ENCODE assay signal across 17 cellular contexts in genomic region chr13:20991741-20992520, GRCh38.
DNase-seq lines count a peak whose midpoint lies in the region; TF ChIP-seq lines count a peak whose summit lies in the region.
"Had no signal": no experiment of that assay in that cellular context is flagged by ENCODE, and none has a peak within 500 bp of the region (broad histone marks: within the 10 kb centered on the region; RNA-seq: fewer than 3 reads in every experiment).

No MANE protein-coding gene starts in this region.

- H3K56ac ChIP-seq in H9 (ENCODE audit: insufficient read length, low read depth, low read length) = no peak overlapping the region

- H3K18ac ChIP-seq in H9 (ENCODE audit: insufficient read length, low read depth, low read length) = no peak overlapping the region

- no peak overlapping the region for H2BK5ac ChIP-seq in H9 (ENCODE audit: insufficient read length, low read length)

- no peak overlapping the region; the same call in 1 of the 2 replicates for H3K14ac ChIP-seq in H9 (ENCODE audit: insufficient read depth, low read length)

- no peak overlapping the region for H3K4ac ChIP-seq in H9 (ENCODE audit: low read depth, low read length)

- H3K4me2 ChIP-seq in BLaER1 treated with 17β-estradiol and CSF1 and Interleukin-3, amounts not matched to agents 10 nM and 100 nM = peak overlapping the region in 6 of 11 experiments; percentile 63 to 83 (median 80); a peak in 11 of 22 replicates
- no peak overlapping the region for H3K4me2 ChIP-seq in H9 (ENCODE audit: insufficient read depth, insufficient read length, low read length)
- no peak overlapping the region for H3K4me2 ChIP-seq in neural progenitor cell
- H3K4me2 ChIP-seq: KMS-11 had no signal

- H4K91ac ChIP-seq in H9 (ENCODE audit: insufficient read length, low read depth, low read length) = no peak overlapping the region

- no CpG with 5 or more reads among the region's 17 CpGs for WGBS in H9 (ENCODE audit: extremely low coverage, insufficient read length, low lambda C conversion rate)

- H3K27ac Mint-ChIP-seq in H9 = peak overlapping the region; percentile 68 to 91 (median 82); a peak in 6 of 7 replicates
- peak overlapping the region; percentile 36 for H3K27ac Mint-ChIP-seq in neural progenitor cell
- H3K27ac Mint-ChIP-seq: CD4-positive, alpha-beta T cell had no signal

- no peak overlapping the region for H3K4me3 ChIP-seq in BLaER1 treated with 17β-estradiol and CSF1 and Interleukin-3, amounts not matched to agents 10 nM and 100 nM
- H3K4me3 ChIP-seq in coronary artery (no peak overlapping the region), neural progenitor cell (no peak overlapping the region), Peyer's patch (no peak overlapping the region)
- H3K4me3 ChIP-seq: MG63, SJCRH30 had no signal

- no peak overlapping the region for H2AK5ac ChIP-seq in H9 (ENCODE audit: insufficient read length, low read length)

- peaks cover 3% of the 10 kb centered on the region for H3K79me1 ChIP-seq in H9 (ENCODE audit: insufficient read depth, low read depth, low read length, poor library complexity, severe bottlenecking)

- H3K27ac ChIP-seq in BLaER1 treated with 17β-estradiol and CSF1 and Interleukin-3, amounts not matched to agents 10 nM and 100 nM = peak overlapping the region in 3 of 11 experiments; percentile 37 to 78 (median 64); a peak in 5 of 22 replicates
- H3K27ac ChIP-seq in H9 (ENCODE audit: insufficient read length, low read depth, low read length) (no peak overlapping the region), coronary artery (no peak overlapping the region), neural progenitor cell (no peak overlapping the region), Peyer's patch (no peak overlapping the region)
- H3K27ac ChIP-seq: KMS-11, SJCRH30 had no signal

- H3K27me3 Mint-ChIP-seq in H9 (ENCODE audit: low read depth) = no peaks in the 10 kb centered on the region
- peaks cover 12% of the 10 kb centered on the region for H3K27me3 Mint-ChIP-seq in neural progenitor cell (ENCODE audit: insufficient read depth, low read depth)
- H3K27me3 Mint-ChIP-seq: CD4-positive, alpha-beta T cell had no signal

- H3K9ac ChIP-seq in BLaER1 treated with 17β-estradiol and CSF1 and Interleukin-3, amounts not matched to agents 10 nM and 100 nM = peak overlapping the region in 1 of 11 experiments; percentile 28; a peak in 2 of 22 replicates
- no peak overlapping the region for H3K9ac ChIP-seq in H9 (ENCODE audit: extremely low read depth, insufficient read length, low read length)
- no peak overlapping the region for H3K9ac ChIP-seq in neural progenitor cell
- H3K9ac ChIP-seq: KMS-11 had no signal

- H3K36me3 ChIP-seq in BLaER1 treated with 17β-estradiol and CSF1 and Interleukin-3, amounts not matched to agents 10 nM and 100 nM = peaks cover 45 to 99% (median 59%) of the 10 kb centered on the region in 11 experiments
- H3K36me3 ChIP-seq in neural progenitor cell (no peaks in the 10 kb centered on the region), Peyer's patch (peaks cover 0 to 28% (median 0%) of the 10 kb centered on the region in 3 donors)

- peaks cover 21 to 54% (median 52%) of the 10 kb centered on the region in 3 experiments for H3K36me3 Mint-ChIP-seq in H9 (ENCODE audit: insufficient read depth in 1 of 3, low read depth in 3 of 3)
- peaks cover 30% of the 10 kb centered on the region for H3K36me3 Mint-ChIP-seq in neural progenitor cell

- no peak overlapping the region for H2BK15ac ChIP-seq in H9 (ENCODE audit: low read depth, low read length)

- H2BK120ac ChIP-seq in H9 (ENCODE audit: low read depth, low read length, poor library complexity, severe bottlenecking) = no peak overlapping the region

- H3K4me3 Mint-ChIP-seq in H9 (no peak overlapping the region), neural progenitor cell (no peak overlapping the region)
- H3K4me3 Mint-ChIP-seq: CD4-positive, alpha-beta T cell had no signal

- H4K20me1 ChIP-seq in BLaER1 treated with 17β-estradiol and CSF1 and Interleukin-3, amounts not matched to agents 10 nM and 100 nM = peaks cover 0 to 97% (median 23%) of the 10 kb centered on the region in 11 experiments; a peak in 16 of 22 replicates
- H4K20me1 ChIP-seq in H9 (ENCODE audit: control insufficient read depth, insufficient read depth, insufficient read length) (no peaks in the 10 kb centered on the region), neural progenitor cell (ENCODE audit: low read depth) (peaks cover 38% of the 10 kb centered on the region)

- H3K79me2 ChIP-seq in H9 (ENCODE audit: insufficient read depth, low read length) (peaks cover 6% of the 10 kb centered on the region; the same call in 1 of the 2 replicates), neural progenitor cell (ENCODE audit: low read depth) (peaks cover 33% of the 10 kb centered on the region)

- no peak overlapping the region for H4K8ac ChIP-seq in H9 (replicated peaks; ENCODE audit: insufficient read length, low read depth, low read length)

- no peak overlapping the region for H2BK20ac ChIP-seq in H9 (ENCODE audit: low read depth, low read length, poor library complexity, severe bottlenecking)

- peaks cover 0 to 32% (median 14%) of the 10 kb centered on the region in 11 experiments; a peak in 18 of 22 replicates for H3K9me3 ChIP-seq in BLaER1 treated with 17β-estradiol and CSF1 and Interleukin-3, amounts not matched to agents 10 nM and 100 nM (replicated peaks in 1 of 11)
- H3K9me3 ChIP-seq in H9 (ENCODE audit: control insufficient read depth, low read depth, low read length) (no peaks in the 10 kb centered on the region), neural progenitor cell (ENCODE audit: low read depth) (no peaks in the 10 kb centered on the region), Peyer's patch (peaks cover 0 to 3% (median 0%) of the 10 kb centered on the region in 4 donors)
- H3K9me3 ChIP-seq: MG63, SJCRH30 had no signal

- no peak overlapping the region for H3K23ac ChIP-seq in H9 (ENCODE audit: insufficient read length, low read depth, low read length)

- H3K23me2 ChIP-seq in H9 (ENCODE audit: insufficient read length, low read depth, low read length, poor library complexity, severe bottlenecking) = no peaks in the 10 kb centered on the region

- no peaks in the 10 kb centered on the region for H3F3A ChIP-seq in neural progenitor cell (ENCODE audit: low read depth)

- H3K27me3 ChIP-seq in BLaER1 treated with 17β-estradiol and CSF1 and Interleukin-3, amounts not matched to agents 10 nM and 100 nM = no peaks in the 10 kb centered on the region
- H3K27me3 ChIP-seq in H9 (ENCODE audit: insufficient read depth, low read length) (no peaks in the 10 kb centered on the region), neural progenitor cell (no peaks in the 10 kb centered on the region), Peyer's patch (no peaks in the 10 kb centered on the region)
- H3K27me3 ChIP-seq: MG63, SJCRH30 had no signal

- H2BK12ac ChIP-seq in H9 (ENCODE audit: insufficient read length, low read depth, low read length) = no peak overlapping the region

- TF ChIP-seq CTCF in H9 (conservative IDR thresholded peaks at IDR 0.05) = no peak
- no peak for TF ChIP-seq CTCF in coronary artery (IDR thresholded peaks at IDR 0.05)
- TF ChIP-seq CTCF in neural progenitor cell (IDR thresholded peaks at IDR 0.05) = no peak
- no peak for TF ChIP-seq CTCF in Peyer's patch (IDR thresholded peaks at IDR 0.05)

- no peak overlapping the region for H2AFZ ChIP-seq in H9 (ENCODE audit: low read length)
- H2AFZ ChIP-seq in neural progenitor cell (replicated peaks) = no peak overlapping the region

- H4K5ac ChIP-seq in H9 (ENCODE audit: insufficient read length, low read depth, low read length) = no peak overlapping the region

- H3T11ph ChIP-seq in H9 (ENCODE audit: low read length) = no peak overlapping the region

- no peaks in the 10 kb centered on the region for H3K9me3 Mint-ChIP-seq in H9
- H3K9me3 Mint-ChIP-seq in neural progenitor cell = no peaks in the 10 kb centered on the region
- H3K9me3 Mint-ChIP-seq: CD4-positive, alpha-beta T cell had no signal

- H3K4me1 Mint-ChIP-seq in H9 (peaks cover 1 to 5% of the 10 kb centered on the region in 2 experiments; a peak in 3 of 4 replicates), neural progenitor cell (no peaks in the 10 kb centered on the region)

- H3K4me1 ChIP-seq in BLaER1 treated with 17β-estradiol and CSF1 and Interleukin-3, amounts not matched to agents 10 nM and 100 nM = peaks cover 20 to 72% (median 61%) of the 10 kb centered on the region in 10 experiments
- H3K4me1 ChIP-seq in H9 (ENCODE audit: insufficient read depth, low read length) (0 out of 2 replicates have a peak, but pooled peaks cover 2% of the 10 kb centered on the region), neural progenitor cell (no peaks in the 10 kb centered on the region), Peyer's patch (no peaks in the 10 kb centered on the region)

- TF ChIP-seq POLR2A in Peyer's patch (IDR thresholded peaks at IDR 0.05) = no peak

- no peak for DNase-seq in H9
- peak; percentile 67 for DNase-seq in coronary artery (ENCODE audit: low spot score)
- no peak for DNase-seq in neural progenitor cell (ENCODE audit: low spot score)
- DNase-seq in NCI-H2196 treated with DMSO at 0.1 percent for 48 hours (lab: John Stamatoyannopoulos, UW; ENCODE audit: unreplicated experiment) = no peak
- no peak for DNase-seq in GM03348 (ENCODE audit: low spot score)
- no peak for DNase-seq in Peyer's patch
- DNase-seq in T1000 (lab: John Stamatoyannopoulos, UW) = no peak
- DNase-seq: CD4-positive, alpha-beta T cell; DND-41; GDM1; MG63; NCI-H1092 treated with DMSO at 0.1 percent for 48 hours; NCI-H187; NCI-H510A treated with DMSO at 0.1 percent for 48 hours; SJCRH30 had no signal

Comparison
In these comparisons a context has a peak if more than half of its experiments do, and no peak if none do; other contexts are left out.
1. H3K4me2 ChIP-seq: peak in BLaER1 treated with 17β-estradiol and CSF1 and Interleukin-3, amounts not matched to agents 10 nM and 100 nM (6 of 11); none in H9 (single experiment) and neural progenitor cell (single experiment).